ENCODE assay signal across 8 cellular contexts in genomic region chr12:76455582-76456345, GRCh38.
A peak's percentile ranks its signal among the peaks of the same experiment; 100 is the strongest.
DNase-seq lines count a peak whose midpoint lies in the region; ATAC-seq and TF ChIP-seq lines count a peak whose summit lies in the region.

No MANE protein-coding gene starts in this region.

- H3K79me2 ChIP-seq in H9 (ENCODE audit: insufficient read depth, low read length): no peaks in the 10 kb centered on the region

- no peak overlapping the region for H2BK15ac ChIP-seq in H9 (ENCODE audit: low read depth, low read length)

- H3K4ac ChIP-seq in H9 (ENCODE audit: low read depth, low read length): no peak overlapping the region

- H4K5ac ChIP-seq in H9 (ENCODE audit: insufficient read length, low read depth, low read length): no peak overlapping the region

- no peaks in the 10 kb centered on the region for H3K9me3 Mint-ChIP-seq in H9

- H3K27ac Mint-ChIP-seq in H9: no peak overlapping the region; a peak in 1 of 7 replicates

- H3K4me3 ChIP-seq in Peyer's patch: no peak overlapping the region
- H3K4me3 ChIP-seq in left lung: no peak overlapping the region
- no peak overlapping the region for H3K4me3 ChIP-seq in upper lobe of left lung

- H4K8ac ChIP-seq in H9 (replicated peaks; ENCODE audit: insufficient read length, low read depth, low read length): no peak overlapping the region

- H4K20me1 ChIP-seq in H9 (ENCODE audit: control insufficient read depth, insufficient read depth, insufficient read length): no peaks in the 10 kb centered on the region

- no peak overlapping the region for H3K9ac ChIP-seq in H9 (ENCODE audit: extremely low read depth, insufficient read length, low read length)

- TF ChIP-seq CTCF in H9 (conservative IDR thresholded peaks at IDR 0.05): peak; percentile 77
- TF ChIP-seq CTCF in Peyer's patch (IDR thresholded peaks at IDR 0.05): peak in 5 of 6 experiments; percentile 15 to 69 (median 59)
- TF ChIP-seq CTCF in left lung (IDR thresholded peaks at IDR 0.05): peak; percentile 32 to 55
- peak in 5 of 6 experiments; percentile 14 to 64 (median 44) for TF ChIP-seq CTCF in upper lobe of left lung (IDR thresholded peaks at IDR 0.05)

- no peak for TF ChIP-seq POLR2A in Peyer's patch (IDR thresholded peaks at IDR 0.05)
- TF ChIP-seq POLR2A in upper lobe of left lung (IDR thresholded peaks at IDR 0.05): no peak

- no peaks in the 10 kb centered on the region for H3K79me1 ChIP-seq in H9 (ENCODE audit: insufficient read depth, low read depth, low read length, poor library complexity, severe bottlenecking)

- no peaks in the 10 kb centered on the region for H3K9me3 ChIP-seq in H9 (ENCODE audit: control insufficient read depth, low read depth, low read length)
- no peaks in the 10 kb centered on the region for H3K9me3 ChIP-seq in Peyer's patch
- no peaks in the 10 kb centered on the region for H3K9me3 ChIP-seq in left lung
- no peaks in the 10 kb centered on the region for H3K9me3 ChIP-seq in upper lobe of left lung

- ATAC-seq in left lung: peak; percentile 96
- peak; percentile 59 to 83 for ATAC-seq in upper lobe of left lung (ENCODE audit: low FRiP score in 2 of 2)

- no peak overlapping the region for H3K4me3 Mint-ChIP-seq in H9

- no peaks in the 10 kb centered on the region for H3K27me3 Mint-ChIP-seq in H9 (ENCODE audit: low read depth)

- H2BK12ac ChIP-seq in H9 (ENCODE audit: insufficient read length, low read depth, low read length): no peak overlapping the region

- no peaks in the 10 kb centered on the region for H3K23me2 ChIP-seq in H9 (ENCODE audit: insufficient read length, low read depth, low read length, poor library complexity, severe bottlenecking)

- H3K27me3 ChIP-seq in H9 (ENCODE audit: insufficient read depth, low read length) (no peaks in the 10 kb centered on the region), Peyer's patch (no peaks in the 10 kb centered on the region), left lung (no peaks in the 10 kb centered on the region), upper lobe of left lung (no peaks in the 10 kb centered on the region)

- no peak overlapping the region for H3K23ac ChIP-seq in H9 (ENCODE audit: insufficient read length, low read depth, low read length)

- H3K4me1 Mint-ChIP-seq in H9: peaks cover under 1% of the 10 kb centered on the region in 2 experiments; a peak in 3 of 4 replicates

- H2BK20ac ChIP-seq in H9 (ENCODE audit: low read depth, low read length, poor library complexity, severe bottlenecking): no peak overlapping the region

- H3K4me2 ChIP-seq in H9 (ENCODE audit: insufficient read depth, insufficient read length, low read length): no peak overlapping the region

- H3K56ac ChIP-seq in H9 (ENCODE audit: insufficient read length, low read depth, low read length): no peak overlapping the region

- in situ Hi-C loops in KBM-7 (cut with MboI; ENCODE audit: low pct_unique_long_range_greater_than_20kb, low sequenced_read_pairs): no loop called here

- H3T11ph ChIP-seq in H9 (ENCODE audit: low read length): no peak overlapping the region

- H3K27ac ChIP-seq in H9 (ENCODE audit: insufficient read length, low read depth, low read length) (no peak overlapping the region), Peyer's patch (no peak overlapping the region), left lung (no peak overlapping the region), upper lobe of left lung (no peak overlapping the region)

- no peak overlapping the region for H2AFZ ChIP-seq in H9 (ENCODE audit: low read length)

- WGBS in H9 (ENCODE audit: extremely low coverage, insufficient read length, low lambda C conversion rate): no CpG with 5 or more reads among the region's 2 CpGs
- WGBS in upper lobe of left lung, 2 donors: 45 to 49% methylated on average over 2 of the region's 2 CpGs

- H2BK5ac ChIP-seq in H9 (ENCODE audit: insufficient read length, low read length): no peak overlapping the region

- no peak overlapping the region for H2AK5ac ChIP-seq in H9 (ENCODE audit: insufficient read length, low read length)

- no peak overlapping the region for H3K18ac ChIP-seq in H9 (ENCODE audit: insufficient read length, low read depth, low read length)

- DNase-seq in A172 (ENCODE audit: low spot score) (peak; percentile 89), GM04504 (ENCODE audit: low read depth) (peak; percentile 75), H9 (no peak), KBM-7 (peak; percentile 51), Peyer's patch (peak in 1 of 3 donors; percentile 61), left lung (no peak), upper lobe of left lung (no peak)
- peak; percentile 32 for DNase-seq in central memory CD4-positive, alpha-beta T cell

- no peak for TF ChIP-seq EP300 in upper lobe of left lung (IDR thresholded peaks at IDR 0.05)

- peaks cover under 1% of the 10 kb centered on the region in 3 experiments; a peak in 4 of 7 replicates for H3K36me3 Mint-ChIP-seq in H9 (ENCODE audit: insufficient read depth in 1 of 3, low read depth in 3 of 3)

- no peaks in the 10 kb centered on the region for H3K36me3 ChIP-seq in Peyer's patch
- H3K36me3 ChIP-seq in left lung: no peaks in the 10 kb centered on the region
- no peaks in the 10 kb centered on the region for H3K36me3 ChIP-seq in upper lobe of left lung

- H3K14ac ChIP-seq in H9 (ENCODE audit: insufficient read depth, low read length): no peak overlapping the region

- no peaks in the 10 kb centered on the region for H3K4me1 ChIP-seq in H9 (ENCODE audit: insufficient read depth, low read length)
- no peaks in the 10 kb centered on the region for H3K4me1 ChIP-seq in Peyer's patch
- H3K4me1 ChIP-seq in left lung: peaks cover 0 to 7% of the 10 kb centered on the region in 2 donors
- peaks cover 0 to 12% (median 4%) of the 10 kb centered on the region in 4 donors for H3K4me1 ChIP-seq in upper lobe of left lung

- H4K91ac ChIP-seq in H9 (ENCODE audit: insufficient read length, low read depth, low read length): no peak overlapping the region

- H2BK120ac ChIP-seq in H9 (ENCODE audit: low read depth, low read length, poor library complexity, severe bottlenecking): no peak overlapping the region

- intact Hi-C loops in left lung (cut with DNase I): no loop called here

Comparison
In these comparisons a context has a peak if more than half of its experiments do, and no peak if none do; other contexts are left out.
1. DNase-seq: peak in A172 (single experiment), GM04504 (single experiment), KBM-7 (single experiment) and central memory CD4-positive, alpha-beta T cell (single experiment); none in H9 (single experiment), left lung (0 of 2) and upper lobe of left lung (0 of 2).
2. Peak in every context shown above with its lines, with median percentiles within 50 percentile points of each other: CTCF ChIP-seq.